In genomic region chr17:48647103-48647963, GRCh38 we compare ENCODE assay signal across 8 cellular contexts.
DNase-seq lines count a peak whose midpoint lies in the region.

No MANE protein-coding gene starts in this region.

- DNase-seq in activated T-cell treated with anti-CD3 and anti-CD28 coated beads, Interleukin-2, amount 50 U/mL, for 24 hours, result no peak
- DNase-seq in activated T-cell treated with anti-CD3 and anti-CD28 coated beads, Interleukin-2, amount 50 U/mL, for 48 hours, result no peak
- DNase-seq in SW480 (ENCODE audit: low spot score), result peak; percentile 74
- peak; percentile 68 for DNase-seq in iPS-NIHi11 (ENCODE audit: low spot score)
- no peak for DNase-seq in stimulated activated naive CD4-positive, alpha-beta T cell (lab: John Stamatoyannopoulos, UW)
- DNase-seq in stimulated activated naive CD4-positive, alpha-beta T cell treated with Interleukin-2 at 50 U/mL for 16 hours (lab: John Stamatoyannopoulos, UW), result no peak
- no peak for DNase-seq in globus pallidus (ENCODE audit: low spot score)

- H3K27ac ChIP-seq in subcutaneous abdominal adipose tissue (ENCODE audit: low read depth, low read length), result no peak overlapping the region

- H3K36me3 Mint-ChIP-seq in activated T-cell treated with anti-CD3 and anti-CD28 coated beads, Interleukin-2, amount 50 U/mL, for 24 hours (ENCODE audit: low read depth), result no peaks in the 10 kb centered on the region

- H3K9me3 ChIP-seq in subcutaneous abdominal adipose tissue (ENCODE audit: control insufficient read depth in 5 of 5, low read length in 5 of 5), result no peaks in the 10 kb centered on the region

- peak overlapping the region; percentile 48 to 71 (median 55) for H3K4me3 ChIP-seq in subcutaneous abdominal adipose tissue (ENCODE audit: low read depth in 1 of 5, low read length in 5 of 5)

- peaks cover 71% of the 10 kb centered on the region for H3K27me3 Mint-ChIP-seq in activated T-cell treated with anti-CD3 and anti-CD28 coated beads, Interleukin-2, amount 50 U/mL, for 24 hours

- H3K4me1 Mint-ChIP-seq in activated T-cell treated with anti-CD3 and anti-CD28 coated beads, Interleukin-2, amount 50 U/mL, for 24 hours (ENCODE audit: low read depth), result peaks cover 12% of the 10 kb centered on the region

- H3K4me1 ChIP-seq in subcutaneous abdominal adipose tissue (ENCODE audit: control insufficient read depth in 5 of 5, insufficient read depth in 5 of 5, low read length in 5 of 5), result peaks cover 2 to 34% (median 21%) of the 10 kb centered on the region in 5 donors

- H3K36me3 ChIP-seq in subcutaneous abdominal adipose tissue (ENCODE audit: control insufficient read depth in 5 of 5, insufficient read depth in 5 of 5, low read length in 5 of 5), result no peaks in the 10 kb centered on the region

- no peak overlapping the region for H3K27ac Mint-ChIP-seq in activated T-cell treated with anti-CD3 and anti-CD28 coated beads, Interleukin-2, amount 50 U/mL, for 24 hours

- peak overlapping the region in 3 of 5 donors; percentile 2 to 49 (median 4) for H3K9ac ChIP-seq in subcutaneous abdominal adipose tissue (ENCODE audit: low read length in 5 of 5)

- H3K4me3 Mint-ChIP-seq in activated T-cell treated with anti-CD3 and anti-CD28 coated beads, Interleukin-2, amount 50 U/mL, for 24 hours, result peak overlapping the region; percentile 57

- H3K27me3 ChIP-seq in subcutaneous abdominal adipose tissue (ENCODE audit: control insufficient read depth in 5 of 5, insufficient read depth in 4 of 5, low read length in 5 of 5), result peaks cover 44 to 59% (median 51%) of the 10 kb centered on the region in 5 donors

- no peaks in the 10 kb centered on the region for H3K9me3 Mint-ChIP-seq in activated T-cell treated with anti-CD3 and anti-CD28 coated beads, Interleukin-2, amount 50 U/mL, for 24 hours

Comparison
In these comparisons a context has a peak if more than half of its experiments do, and no peak if none do; other contexts are left out.
1. DNase-seq: peak in SW480 (single experiment) and iPS-NIHi11 (single experiment); none in activated T-cell treated with anti-CD3 and anti-CD28 coated beads, Interleukin-2, amount 50 U/mL, for 24 hours (single experiment), activated T-cell treated with anti-CD3 and anti-CD28 coated beads, Interleukin-2, amount 50 U/mL, for 48 hours (0 of 2), stimulated activated naive CD4-positive, alpha-beta T cell (0 of 6), stimulated activated naive CD4-positive, alpha-beta T cell treated with Interleukin-2 at 50 U/mL for 16 hours (single experiment) and globus pallidus (single experiment).